Comparison of ENCODE assay signal across 10 cellular contexts in the genomic region with DNA sequence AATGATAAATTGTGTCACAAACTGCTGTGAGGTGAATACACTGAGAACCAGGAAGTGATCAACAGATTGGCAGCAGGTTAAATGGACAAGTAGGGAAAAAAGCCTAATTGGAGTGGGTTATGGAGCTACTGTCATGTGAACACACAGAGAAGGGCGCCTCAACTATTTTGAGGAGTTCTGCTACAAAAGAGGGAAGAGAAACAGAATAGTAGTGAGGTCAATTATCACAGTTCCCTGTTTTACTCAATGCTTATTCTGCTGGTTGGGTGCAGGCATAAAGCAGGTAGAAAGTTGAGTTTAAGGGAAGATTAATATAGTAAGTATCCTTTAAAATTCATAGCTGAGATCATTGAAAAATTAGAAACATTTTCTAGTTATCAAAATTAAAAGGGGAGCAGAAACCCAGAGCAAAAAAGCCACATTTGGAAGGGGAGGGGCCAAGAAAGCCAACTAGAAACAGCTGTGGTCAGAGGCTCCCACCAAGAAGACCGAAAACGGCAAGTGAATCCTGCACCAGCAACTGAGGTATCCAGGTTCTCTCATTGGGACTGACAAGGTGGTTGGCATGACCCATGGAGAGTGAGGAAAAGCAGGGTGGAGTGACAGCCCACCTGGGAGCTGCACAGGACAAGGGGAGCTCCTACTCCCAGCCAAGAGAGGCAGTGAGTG.
DNase-seq lines count a peak whose midpoint lies in the region; ATAC-seq and TF ChIP-seq lines count a peak whose summit lies in the region.
"Had no signal": no experiment of that assay in that cellular context is flagged by ENCODE, and none has a peak within 500 bp of the region (broad histone marks: within the 10 kb centered on the region; RNA-seq: fewer than 3 reads in every experiment).

No MANE protein-coding gene starts in this region.

- DNase-seq in caudate nucleus (lab: John Stamatoyannopoulos, UW) (no peak), GOT3 (lab: John Stamatoyannopoulos, UW) (no peak), islet precursor cell (no peak), lower leg skin (ENCODE audit: low spot score in 2 of 2) (no peak), NCI-H1417 (lab: John Stamatoyannopoulos, UW) (no peak)
- DNase-seq: NCI-H2171 treated with DMSO at 0.1 percent for 48 hours; stimulated activated CD4-positive, alpha-beta T cell treated with anti-CD3 and anti-CD28 coated beads, Interleukin-15, amount 100 ng/mL, for 24 hours had no signal

- no peak for TF ChIP-seq CTCF in lower leg skin (IDR thresholded peaks at IDR 0.05)

- intact Hi-C loops in lower leg skin (cut with DNase I; ENCODE audit: low total_unique reads), result loop anchor here (5.0 kb wide), 1 partner anchor 204 kb away; no protein-coding TSS in a partner anchor

- H3K27ac ChIP-seq in caudate nucleus (ENCODE audit: low read depth, low read length), result peak overlapping the region; percentile 65

- no peak overlapping the region for H3K4me3 ChIP-seq in lower leg skin (ENCODE audit: low read depth, poor library complexity, severe bottlenecking)

- TF ChIP-seq POLR2A in lower leg skin (IDR thresholded peaks at IDR 0.05), result no peak

- 69 to 72% methylated on average over 3 of the region's 3 CpGs for WGBS in lower leg skin, 2 donors

- ATAC-seq in GM18498 (IDR thresholded peaks at IDR 0.05; ENCODE audit: unreplicated experiment), result peak; percentile 73
- ATAC-seq in GM21381 (IDR thresholded peaks at IDR 0.05; ENCODE audit: unreplicated experiment), result peak; percentile 64
- ATAC-seq in HG03108 (IDR thresholded peaks at IDR 0.05; ENCODE audit: unreplicated experiment), result peak; percentile 55
